In genomic region chr7:43278088-43278644, GRCh38 we compare ENCODE assay signal across 17 cellular contexts.
A peak's percentile ranks its signal among the peaks of the same experiment; 100 is the strongest.
DNase-seq lines count a peak whose midpoint lies in the region; FAIRE-seq and TF ChIP-seq lines count a peak whose summit lies in the region.
"Had no signal": no experiment of that assay in that cellular context is flagged by ENCODE, and none has a peak within 500 bp of the region (broad histone marks: within the 10 kb centered on the region; RNA-seq: fewer than 3 reads in every experiment).

No MANE protein-coding gene starts in this region.

- no peak overlapping the region for H3K9ac ChIP-seq in SK-N-SH
- H3K9ac ChIP-seq: BLaER1 treated with 17β-estradiol and CSF1 and Interleukin-3, amounts not matched to agents 10 nM and 100 nM had no signal

- intact Hi-C loops in dorsolateral prefrontal cortex (cut with DNase I) = no loop called here

- 32% methylated on average over 10 of the region's 10 CpGs for WGBS in SK-N-SH (ENCODE audit: low lambda C conversion rate)

- peak; percentile 23 for FAIRE-seq in H54 (lab: Jason Lieb, UNC)
- FAIRE-seq: HepG2 had no signal

- no peak for TF ChIP-seq RAD21 in SK-N-SH (IDR thresholded peaks at IDR 0.05; ENCODE audit: low read length)

- H3F3A ChIP-seq in SK-N-SH (replicated peaks; ENCODE audit: insufficient read depth) = no peaks in the 10 kb centered on the region

- no peaks in the 10 kb centered on the region for H3K9me2 ChIP-seq in SK-N-SH

- peaks cover 12% of the 10 kb centered on the region; the same call in 1 of the 2 replicates for H3K27me3 ChIP-seq in SK-N-SH (ENCODE audit: insufficient read depth)
- no peaks in the 10 kb centered on the region for H3K27me3 ChIP-seq in dorsolateral prefrontal cortex
- no peaks in the 10 kb centered on the region for H3K27me3 ChIP-seq in H7 (ENCODE audit: control insufficient read depth, insufficient read depth, low read length)
- H3K27me3 ChIP-seq: BLaER1 treated with 17β-estradiol and CSF1 and Interleukin-3, amounts not matched to agents 10 nM and 100 nM had no signal

- TF ChIP-seq EP300 in SK-N-SH (IDR thresholded peaks at IDR 0.05; ENCODE audit: borderline replicate concordance in 1 of 2, low read depth in 1 of 2, low read length in 1 of 2) = peak in 1 of 2 experiments; percentile 91; a peak in 2 of 4 replicates

- H3K4me3 ChIP-seq in SK-N-SH (ENCODE audit: low read depth in 2 of 2, low read length in 1 of 2) (no peak overlapping the region), dorsolateral prefrontal cortex (no peak overlapping the region), H7 (ENCODE audit: insufficient read depth, low read depth, low read length) (no peak overlapping the region)
- H3K4me3 ChIP-seq: BLaER1 treated with 17β-estradiol and CSF1 and Interleukin-3, amounts not matched to agents 10 nM and 100 nM; SJCRH30 had no signal

- H2AFZ ChIP-seq in SK-N-SH (ENCODE audit: low read depth) = no peak overlapping the region

- no peaks in the 10 kb centered on the region for H4K20me1 ChIP-seq in SK-N-SH (ENCODE audit: insufficient read depth)
- H4K20me1 ChIP-seq: BLaER1 treated with 17β-estradiol and CSF1 and Interleukin-3, amounts not matched to agents 10 nM and 100 nM had no signal

- no peaks in the 10 kb centered on the region for H3K79me2 ChIP-seq in SK-N-SH (ENCODE audit: insufficient read depth)

- no peak for TF ChIP-seq POLR2A in H54 (IDR thresholded peaks at IDR 0.05; ENCODE audit: low read depth, low read length)

- no peaks in the 10 kb centered on the region for H3K36me3 ChIP-seq in SK-N-SH (replicated peaks in 1 of 2; ENCODE audit: control insufficient read depth in 1 of 2, insufficient read depth in 2 of 2, low read length in 1 of 2)
- no peaks in the 10 kb centered on the region for H3K36me3 ChIP-seq in H7 (replicated peaks; ENCODE audit: control insufficient read depth, insufficient read depth, low read length)
- H3K36me3 ChIP-seq: SJCRH30 had no signal

- H3K9me3 ChIP-seq in SK-N-SH = no peaks in the 10 kb centered on the region
- H3K9me3 ChIP-seq: BLaER1 treated with 17β-estradiol and CSF1 and Interleukin-3, amounts not matched to agents 10 nM and 100 nM; SJCRH30 had no signal

- H3K4me2 ChIP-seq in SK-N-SH = peak overlapping the region; percentile 56; the same call in 1 of the 2 replicates
- H3K4me2 ChIP-seq: BLaER1 treated with 17β-estradiol and CSF1 and Interleukin-3, amounts not matched to agents 10 nM and 100 nM had no signal

- H3K27ac ChIP-seq in SK-N-SH (ENCODE audit: low read depth in 2 of 2, low read length in 1 of 2) = no peak overlapping the region
- peak overlapping the region in 48 of 59 donors; percentile 4 to 83 (median 54) for H3K27ac ChIP-seq in dorsolateral prefrontal cortex
- H3K27ac ChIP-seq: BLaER1 treated with 17β-estradiol and CSF1 and Interleukin-3, amounts not matched to agents 10 nM and 100 nM; SJCRH30 had no signal

- TF ChIP-seq CTCF in SK-N-SH (IDR thresholded peaks at IDR 0.05) (no peak), dorsolateral prefrontal cortex (IDR thresholded peaks at IDR 0.05 in 54 of 56, conservative IDR thresholded peaks at IDR 0.05 in 2 of 56; ENCODE audit: low read depth in 1 of 56, partially characterized antibody in 56 of 56) (no peak)

- CTCF ChIA-PET in SK-N-SH (lab: Yijun Ruan, JAX) = interaction anchor here (2.0 to 8.9 kb wide), 3 partner anchors 16 to 29 kb away, joined by 4 to 52 read pairs (median 7); no protein-coding TSS in a partner anchor

- POLR2A ChIA-PET in SK-N-SH (lab: Yijun Ruan, JAX) = no interaction called here

- peak; percentile 82 for DNase-seq in A172 (ENCODE audit: low spot score)
- DNase-seq in H54 (ENCODE audit: insufficient read length, low spot score) = peak; percentile 54
- no peak for DNase-seq in SK-N-SH
- peak in 3 of 10 donors; percentile 28 to 63 (median 32) for DNase-seq in dorsolateral prefrontal cortex
- DNase-seq in DMS114 treated with DMSO at 0.1 percent for 48 hours (lab: John Stamatoyannopoulos, UW; ENCODE audit: unreplicated experiment) = no peak
- no peak for DNase-seq in NAMALWA (ENCODE audit: low spot score)
- DNase-seq in H7 = no peak
- no peak for DNase-seq in iPS-NIHi7 (ENCODE audit: extremely low spot score)
- DNase-seq: 8988T; CD8-positive, alpha-beta memory T cell; NCI-H1417; NCI-H187 treated with DMSO at 0.1 percent for 48 hours; NCI-H69; RPMI8226; SJCRH30 had no signal

- H3K4me1 ChIP-seq in SK-N-SH (ENCODE audit: control insufficient read depth in 1 of 2, insufficient read depth in 2 of 2, low read depth in 1 of 2, low read length in 1 of 2) = peaks cover 0 to 11% of the 10 kb centered on the region in 2 experiments; a peak in 1 of 4 replicates
- H3K4me1 ChIP-seq: SJCRH30 had no signal

TF ChIP-seq in SK-N-SH, 30 proteins besides CTCF, POLR2A, EP300 and RAD21 (continues in another document):
- TF ChIP-seq RXRA (IDR thresholded peaks at IDR 0.05; ENCODE audit: borderline replicate concordance, low read depth) (peak; percentile 60; the same call in 1 of the 2 replicates), YY1 (IDR thresholded peaks at IDR 0.05; ENCODE audit: low read depth) (no peak), POLR2AphosphoS5 (IDR thresholded peaks at IDR 0.05; ENCODE audit: low read depth, low read length) (peak; percentile 28; the same call in 1 of the 2 replicates), FOXJ3 (CRISPR knock-in tag; IDR thresholded peaks at IDR 0.05) (no peak), SMC3 (IDR thresholded peaks at IDR 0.05; ENCODE audit: low read depth, low read length) (no peak), EZH2phosphoT487 (IDR thresholded peaks at IDR 0.05; ENCODE audit: borderline replicate concordance, low read depth) (no peak), PBX3 (IDR thresholded peaks at IDR 0.05) (peak; percentile 98), ELF1 (IDR thresholded peaks at IDR 0.05) (peak; percentile 78), FOXM1 (IDR thresholded peaks at IDR 0.05; ENCODE audit: low read depth) (no peak), FOSL2 (IDR thresholded peaks at IDR 0.05; ENCODE audit: borderline replicate concordance, low read depth) (peak; percentile 83), GABPA (IDR thresholded peaks at IDR 0.05; ENCODE audit: low read depth) (no peak), CHD2 (IDR thresholded peaks at IDR 0.05; ENCODE audit: low read length, partially characterized antibody) (no peak), SIN3A (IDR thresholded peaks at IDR 0.05; ENCODE audit: borderline replicate concordance, low read depth, low read length) (no peak), IRF3 (IDR thresholded peaks at IDR 0.05; ENCODE audit: low read depth, low read length) (no peak), RCOR1 (IDR thresholded peaks at IDR 0.05; ENCODE audit: low read length) (no peak), USF1 (IDR thresholded peaks at IDR 0.05; ENCODE audit: borderline replicate concordance, low read depth) (no peak), TCF12 (IDR thresholded peaks at IDR 0.05) (peak; percentile 95), NFIC (IDR thresholded peaks at IDR 0.05; ENCODE audit: borderline replicate concordance) (peak; percentile 97), GATA2 (CRISPR knock-in tag; IDR thresholded peaks at IDR 0.05) (no peak), TEAD4 (IDR thresholded peaks at IDR 0.05; ENCODE audit: borderline replicate concordance, insufficient read depth) (peak; percentile 79), ZBTB33 (IDR thresholded peaks at IDR 0.05; ENCODE audit: borderline replicate concordance, low read depth) (peak; percentile 83; the same call in 1 of the 2 replicates), MXI1 (IDR thresholded peaks at IDR 0.05; ENCODE audit: low read depth, low read length) (no peak)

Comparison
In these comparisons a context has a peak if more than half of its experiments do, and no peak if none do; other contexts are left out.
1. DNase-seq: peak in A172 (single experiment) and H54 (single experiment); none in SK-N-SH (single experiment), DMS114 treated with DMSO at 0.1 percent for 48 hours (single experiment), NAMALWA (single experiment), H7 (single experiment) and iPS-NIHi7 (single experiment).
2. H3K27ac ChIP-seq: peak in dorsolateral prefrontal cortex (48 of 59); none in SK-N-SH (0 of 2).